10 cellular contexts compared by ENCODE assay signal in the genomic region with DNA sequence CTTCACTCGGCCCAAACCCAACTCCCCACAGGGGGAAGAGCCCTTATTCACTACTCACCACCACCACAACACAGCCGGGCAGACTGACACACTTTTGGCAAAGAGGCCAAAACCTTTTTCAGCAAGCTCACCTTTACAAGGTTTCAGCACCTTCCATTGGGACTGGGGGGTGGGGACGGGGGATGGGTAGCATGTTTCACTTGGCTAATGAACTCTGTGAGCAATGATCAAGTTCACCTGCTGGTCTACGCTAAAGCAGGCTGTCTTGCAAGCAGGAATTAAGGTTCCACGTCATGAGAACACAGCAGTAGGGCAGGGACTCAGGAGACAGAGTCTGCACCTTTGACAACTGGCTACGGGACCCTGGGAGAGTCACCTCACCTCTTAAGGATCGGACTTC. TPM values are rescaled to one million over a fixed set of nuclear protein-coding genes. Genes with fewer than 3 reads are reported as not detected.
A peak's percentile ranks its signal among the peaks of the same experiment; 100 is the strongest.
DNase-seq lines count a peak whose midpoint lies in the region; ATAC-seq and TF ChIP-seq lines count a peak whose summit lies in the region.
"Had no signal": no experiment of that assay in that cellular context is flagged by ENCODE, and none has a peak within 500 bp of the region (broad histone marks: within the 10 kb centered on the region; RNA-seq: fewer than 3 reads in every experiment).

No MANE protein-coding gene starts in this region.

- H3K4me1 ChIP-seq in CD4-positive, CD25-positive, alpha-beta regulatory T cell (ENCODE audit: control insufficient read depth, insufficient read depth, low read length, poor library complexity, severe bottlenecking), result peaks cover 99% of the 10 kb centered on the region
- peaks cover 94% of the 10 kb centered on the region for H3K4me1 ChIP-seq in rectal smooth muscle tissue (ENCODE audit: control insufficient read depth, insufficient read depth, low read length)

- peaks cover 3% of the 10 kb centered on the region for H3K36me3 ChIP-seq in CD4-positive, CD25-positive, alpha-beta regulatory T cell (ENCODE audit: control insufficient read depth, insufficient read depth, low read length)
- no peaks in the 10 kb centered on the region for H3K36me3 ChIP-seq in rectal smooth muscle tissue (ENCODE audit: control insufficient read depth, insufficient read depth, low read length)

- peak overlapping the region; percentile 45 for H3K4me3 ChIP-seq in CD4-positive, CD25-positive, alpha-beta regulatory T cell (ENCODE audit: low read depth, low read length)
- H3K4me3 ChIP-seq in rectal smooth muscle tissue (ENCODE audit: low read length), result peak overlapping the region; percentile 34
- H3K4me3 ChIP-seq in foreskin fibroblast (ENCODE audit: low read depth in 1 of 2, low read length in 2 of 2), result no peak overlapping the region

- no peaks in the 10 kb centered on the region for H3K9me3 Mint-ChIP-seq in CD4-positive, CD25-positive, alpha-beta regulatory T cell
- no peaks in the 10 kb centered on the region for H3K9me3 Mint-ChIP-seq in T-cell
- no peaks in the 10 kb centered on the region for H3K9me3 Mint-ChIP-seq in activated T-cell treated with anti-CD3 and anti-CD28 coated beads, Interleukin-2, amount 50 U/mL, for 24 hours

- H3K27ac ChIP-seq in CD4-positive, CD25-positive, alpha-beta regulatory T cell (ENCODE audit: insufficient read depth, low read length, poor library complexity, severe bottlenecking), result peak overlapping the region; percentile 61
- peak overlapping the region; percentile 79 for H3K27ac ChIP-seq in rectal smooth muscle tissue (ENCODE audit: low read depth, low read length)

- no peak for ATAC-seq in CD4-positive, CD25-positive, alpha-beta regulatory T cell (ENCODE audit: low read depth in 2 of 2)
- ATAC-seq in T-cell (replicated peaks in 1 of 4) (no peak), esophagus mucosa (peak; percentile 25)

- peaks cover 39 to 99% (median 86%) of the 10 kb centered on the region in 4 donors for H3K4me1 Mint-ChIP-seq in CD4-positive, CD25-positive, alpha-beta regulatory T cell
- peaks cover 98 to 99% (median 98%) of the 10 kb centered on the region in 3 donors for H3K4me1 Mint-ChIP-seq in T-cell
- H3K4me1 Mint-ChIP-seq in activated T-cell treated with anti-CD3 and anti-CD28 coated beads, Interleukin-2, amount 50 U/mL, for 24 hours (ENCODE audit: low read depth), result peaks cover 97% of the 10 kb centered on the region

- DNase-seq in CD4-positive, CD25-positive, alpha-beta regulatory T cell, result no peak
- no peak for DNase-seq in T-cell
- DNase-seq in activated T-cell treated with anti-CD3 and anti-CD28 coated beads, Interleukin-2, amount 50 U/mL, for 24 hours, result no peak
- no peak for DNase-seq in foreskin fibroblast
- no peak for DNase-seq in Ammon's horn (ENCODE audit: low spot score)
- no peak for DNase-seq in COR-L47 (lab: John Stamatoyannopoulos, UW)
- DNase-seq: activated T-cell treated with anti-CD3 and anti-CD28 coated beads, Interleukin-2, amount 50 U/mL, for 48 hours; NCI-H82 had no signal

- H3K4me3 Mint-ChIP-seq in CD4-positive, CD25-positive, alpha-beta regulatory T cell, result peak overlapping the region; percentile 73 to 98 (median 93)
- peak overlapping the region; percentile 0 to 86 (median 43) for H3K4me3 Mint-ChIP-seq in T-cell
- H3K4me3 Mint-ChIP-seq in activated T-cell treated with anti-CD3 and anti-CD28 coated beads, Interleukin-2, amount 50 U/mL, for 24 hours, result no peak overlapping the region

- H3K27ac Mint-ChIP-seq in CD4-positive, CD25-positive, alpha-beta regulatory T cell, result peak overlapping the region; percentile 86 to 96 (median 91)
- H3K27ac Mint-ChIP-seq in T-cell, result peak overlapping the region; percentile 65 to 96
- H3K27ac Mint-ChIP-seq in activated T-cell treated with anti-CD3 and anti-CD28 coated beads, Interleukin-2, amount 50 U/mL, for 24 hours, result no peak overlapping the region

- no peak for TF ChIP-seq CTCF in foreskin fibroblast (IDR thresholded peaks at IDR 0.05; ENCODE audit: low read depth, low read length)

- no peaks in the 10 kb centered on the region for H3K9me3 ChIP-seq in CD4-positive, CD25-positive, alpha-beta regulatory T cell (ENCODE audit: control insufficient read depth in 2 of 2, low read length in 2 of 2)

- H3K9ac ChIP-seq in rectal smooth muscle tissue (ENCODE audit: low read length), result no peak overlapping the region

- H3K36me3 Mint-ChIP-seq in CD4-positive, CD25-positive, alpha-beta regulatory T cell, result peaks cover 34% of the 10 kb centered on the region
- H3K36me3 Mint-ChIP-seq in T-cell, result peaks cover 5% of the 10 kb centered on the region
- H3K36me3 Mint-ChIP-seq in activated T-cell treated with anti-CD3 and anti-CD28 coated beads, Interleukin-2, amount 50 U/mL, for 24 hours (ENCODE audit: low read depth), result peaks cover 10% of the 10 kb centered on the region

- no peaks in the 10 kb centered on the region for H3K27me3 ChIP-seq in CD4-positive, CD25-positive, alpha-beta regulatory T cell (ENCODE audit: control insufficient read depth, insufficient read depth, low read length)
- H3K27me3 ChIP-seq in rectal smooth muscle tissue (ENCODE audit: control insufficient read depth, insufficient read depth, low read length), result no peaks in the 10 kb centered on the region

- POLR2A ChIA-PET in T-cell (lab: Charles Lee), result interaction anchor here (0.6 to 0.7 kb wide), 3 partner anchors 46 to 74 kb away, joined by 4 to 9 read pairs (median 4); no protein-coding TSS in a partner anchor

- CTCF ChIA-PET in T-cell (lab: Charles Lee), result interaction anchor here in 1 of 2 donors (0.7 to 0.9 kb wide), 2 partner anchors 14 to 47 kb away, joined by 3 to 4 read pairs; no protein-coding TSS in a partner anchor

- H3K27me3 Mint-ChIP-seq in CD4-positive, CD25-positive, alpha-beta regulatory T cell, result no peaks in the 10 kb centered on the region
- no peaks in the 10 kb centered on the region for H3K27me3 Mint-ChIP-seq in T-cell
- H3K27me3 Mint-ChIP-seq in activated T-cell treated with anti-CD3 and anti-CD28 coated beads, Interleukin-2, amount 50 U/mL, for 24 hours, result no peaks in the 10 kb centered on the region

RNA-seq across cellular contexts. Expression of a gene that starts 7.0 kb away (rescaled TPM):
- 116 TPM for total RNA-seq in CD4-positive, CD25-positive, alpha-beta regulatory T cell
- polyA plus RNA-seq in CD4-positive, CD25-positive, alpha-beta regulatory T cell, result 10 to 100 TPM in 3 of 4 donors, 1 to 10 TPM in 1; 5.8 to 22.2 (median 14.4) TPM
- total RNA-seq in T-cell, result 10 to 100 TPM; 39.3 to 86.5 (median 52.3) TPM
- 24.9 TPM for total RNA-seq in esophagus mucosa

RNA-seq across cellular contexts. Expression of a gene that starts 54.5 kb away (rescaled TPM):
- 15.9 TPM for total RNA-seq in CD4-positive, CD25-positive, alpha-beta regulatory T cell
- polyA plus RNA-seq in CD4-positive, CD25-positive, alpha-beta regulatory T cell, result 10 to 100 TPM; 18.0 to 30.5 (median 27.0) TPM
- total RNA-seq in T-cell (10 to 100 TPM; 15.8 to 21.0 (median 18.8) TPM), esophagus mucosa (10.0 TPM)

Comparison
In these comparisons a context has a peak if more than half of its experiments do, and no peak if none do; other contexts are left out.
1. H3K4me3 ChIP-seq: peak in CD4-positive, CD25-positive, alpha-beta regulatory T cell (single experiment) and rectal smooth muscle tissue (single experiment); none in foreskin fibroblast (0 of 2).